In the genomic region with DNA sequence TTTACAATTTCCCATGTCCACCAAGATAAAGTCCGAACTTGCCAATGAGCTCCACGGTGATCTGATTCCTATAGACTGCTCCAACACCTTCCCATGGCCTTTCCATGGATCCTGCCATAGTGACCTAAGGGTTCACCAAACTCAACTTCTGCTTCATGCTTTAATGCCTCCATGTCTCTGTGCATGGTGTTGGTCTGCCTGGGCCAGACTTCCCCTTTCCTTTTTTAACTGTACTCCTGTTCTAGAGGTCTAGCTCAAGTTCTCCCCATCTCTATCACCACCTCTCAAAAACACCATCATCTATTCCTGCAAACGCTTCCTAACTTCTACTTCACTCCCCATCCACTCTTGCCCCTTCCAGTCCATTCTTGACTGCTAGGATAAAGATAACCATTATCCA, we compare ENCODE assay signal across 15 cellular contexts. TPM values are rescaled to one million over a fixed set of nuclear protein-coding genes. Genes with fewer than 3 reads are reported as not detected.
DNase-seq lines count a peak whose midpoint lies in the region; ATAC-seq, FAIRE-seq and TF ChIP-seq lines count a peak whose summit lies in the region.
"Had no signal": no experiment of that assay in that cellular context is flagged by ENCODE, and none has a peak within 500 bp of the region (broad histone marks: within the 10 kb centered on the region; RNA-seq: fewer than 3 reads in every experiment).

No MANE protein-coding gene starts in this region.

- TF ChIP-seq EP300 in GM12878 (IDR thresholded peaks at IDR 0.05; ENCODE audit: borderline replicate concordance in 1 of 2, control insufficient read depth in 1 of 2, low read depth in 2 of 2, low read length in 2 of 2): no peak

- no peak overlapping the region for H3K27ac Mint-ChIP-seq in naive thymus-derived CD4-positive, alpha-beta T cell
- no peak overlapping the region for H3K27ac Mint-ChIP-seq in activated T-cell treated with anti-CD3 and anti-CD28 coated beads, Interleukin-2, amount 50 U/mL, for 24 hours
- H3K27ac Mint-ChIP-seq: CD8-positive, alpha-beta memory T cell; GM23338 had no signal

- H3K4me3 Mint-ChIP-seq in naive thymus-derived CD4-positive, alpha-beta T cell: no peak overlapping the region
- no peak overlapping the region for H3K4me3 Mint-ChIP-seq in activated T-cell treated with anti-CD3 and anti-CD28 coated beads, Interleukin-2, amount 50 U/mL, for 24 hours
- H3K4me3 Mint-ChIP-seq: CD8-positive, alpha-beta memory T cell; GM23338 had no signal

- H3K9ac ChIP-seq in GM12878 (ENCODE audit: control insufficient read depth, insufficient read depth, low read length): no peak overlapping the region
- H3K9ac ChIP-seq: BLaER1 had no signal

- H3K27ac ChIP-seq in GM12878 (ENCODE audit: control insufficient read depth, insufficient read depth): no peak overlapping the region
- no peak overlapping the region for H3K27ac ChIP-seq in naive thymus-derived CD4-positive, alpha-beta T cell (ENCODE audit: low read depth, low read length)
- H3K27ac ChIP-seq: 22Rv1, BLaER1 had no signal

- in situ Hi-C loops in GM12878 (cut with MboI): no loop called here

- no peaks in the 10 kb centered on the region for H3K36me3 Mint-ChIP-seq in naive thymus-derived CD4-positive, alpha-beta T cell
- H3K36me3 Mint-ChIP-seq in activated T-cell treated with anti-CD3 and anti-CD28 coated beads, Interleukin-2, amount 50 U/mL, for 24 hours (ENCODE audit: low read depth): no peaks in the 10 kb centered on the region

- POLR2A ChIA-PET in GM12878 (lab: Charles Lee): interaction anchor here (1.6 kb wide), 1 partner anchor 11 kb away, joined by 6 read pairs; no protein-coding TSS in a partner anchor
- POLR2A ChIA-PET in naive thymus-derived CD4-positive, alpha-beta T cell (lab: Charles Lee): no interaction called here

- H3K27me3 ChIP-seq in GM12878 (replicated peaks in 1 of 2; ENCODE audit: control insufficient read depth in 2 of 2, insufficient read depth in 2 of 2, low read length in 1 of 2): no peaks in the 10 kb centered on the region
- H3K27me3 ChIP-seq in naive thymus-derived CD4-positive, alpha-beta T cell (ENCODE audit: control insufficient read depth in 2 of 2, insufficient read depth in 2 of 2, low read length in 2 of 2): no peaks in the 10 kb centered on the region
- H3K27me3 ChIP-seq: BLaER1 had no signal

- BruUV-seq in GM12878 (replicated peaks; lab: Mats Ljungman, UMichigan): no TSS peak

- peak; percentile 36 for DNase-seq in SIG-M5 treated with dmso at 0.1 percent for 504 hours (lab: John Stamatoyannopoulos, UW; ENCODE audit: unreplicated experiment)
- DNase-seq in SIG-M5 (lab: John Stamatoyannopoulos, UW): no peak
- peak; percentile 26 for DNase-seq in MV-4-11 (lab: John Stamatoyannopoulos, UW)
- no peak for DNase-seq in GM12878 (ENCODE audit: low read depth, low spot score)
- DNase-seq in naive thymus-derived CD4-positive, alpha-beta T cell: no peak
- DNase-seq in activated T-cell treated with anti-CD3 and anti-CD28 coated beads, Interleukin-2, amount 50 U/mL, for 24 hours: no peak
- DNase-seq: Caco-2; CD8-positive, alpha-beta memory T cell; DMS53; H7 had no signal

- no peak overlapping the region for H3K4me3 ChIP-seq in GM12878
- no peak overlapping the region for H3K4me3 ChIP-seq in naive thymus-derived CD4-positive, alpha-beta T cell (ENCODE audit: low read length)
- H3K4me3 ChIP-seq: BLaER1, GM23338 had no signal

- no peak overlapping the region for H3K4me2 ChIP-seq in GM12878 (ENCODE audit: control insufficient read depth, insufficient read depth)
- H3K4me2 ChIP-seq: BLaER1, GM23338 had no signal

- H3K27me3 Mint-ChIP-seq in naive thymus-derived CD4-positive, alpha-beta T cell: peaks cover 0 to 27% (median 6%) of the 10 kb centered on the region in 5 donors
- peaks cover under 1% of the 10 kb centered on the region for H3K27me3 Mint-ChIP-seq in activated T-cell treated with anti-CD3 and anti-CD28 coated beads, Interleukin-2, amount 50 U/mL, for 24 hours

- no peak for TF ChIP-seq RAD21 in GM12878 (IDR thresholded peaks at IDR 0.05; ENCODE audit: insufficient read depth, low read depth, low read length)

- no peaks in the 10 kb centered on the region for H3K4me1 ChIP-seq in GM12878 (ENCODE audit: control insufficient read depth, insufficient read depth, low read length)
- H3K4me1 ChIP-seq in naive thymus-derived CD4-positive, alpha-beta T cell (ENCODE audit: control insufficient read depth in 2 of 2, insufficient read depth in 2 of 2, low read length in 2 of 2): peaks cover 0 to 9% of the 10 kb centered on the region in 2 donors
- H3K4me1 ChIP-seq: BLaER1, Caco-2 had no signal

- intact Hi-C loops in GM12878 (cut with micrococcal nuclease; ENCODE audit: unreplicated experiment): no loop called here
- intact Hi-C loops in naive thymus-derived CD4-positive, alpha-beta T cell (cut with micrococcal nuclease): loop anchor here in 1 of 2 donors (2.0 kb wide), 1 partner anchor 22 kb away; no protein-coding TSS in a partner anchor

- ATAC-seq in GM12878 (no peak), HG03095 (IDR thresholded peaks at IDR 0.05; ENCODE audit: unreplicated experiment) (no peak), HG03108 (IDR thresholded peaks at IDR 0.05; ENCODE audit: unreplicated experiment) (no peak)
- ATAC-seq in naive thymus-derived CD4-positive, alpha-beta T cell: peak; percentile 32
- ATAC-seq: GM23338 had no signal

- H3K79me2 ChIP-seq in GM12878 (ENCODE audit: control insufficient read depth, insufficient read depth, low read length): no peaks in the 10 kb centered on the region

- SMC1A ChIA-PET in GM12878 (lab: Charles Lee; ENCODE audit: uncharacterized antibody, unreplicated experiment): interaction anchor here (0.9 to 1.4 kb wide), 2 partner anchors 9 to 87 kb away, joined by 4 to 5 read pairs; no protein-coding TSS in a partner anchor

- TF ChIP-seq CTCF in GM12878 (IDR thresholded peaks at IDR 0.05 in 2 of 3, conservative IDR thresholded peaks at IDR 0.05 in 1 of 3; ENCODE audit: control insufficient read depth in 2 of 3, extremely low read depth in 1 of 3, insufficient read depth in 1 of 3, low read depth in 3 of 3, low read length in 3 of 3): no peak

- no peak overlapping the region for H2AFZ ChIP-seq in GM12878 (ENCODE audit: control insufficient read depth, low read depth, low read length)
- H2AFZ ChIP-seq: GM23338 had no signal

- FAIRE-seq in GM12878 (lab: Jason Lieb, UNC): no peak

- H4K20me1 ChIP-seq in GM12878 (ENCODE audit: control insufficient read depth, insufficient read depth): no peaks in the 10 kb centered on the region
- H4K20me1 ChIP-seq: BLaER1 had no signal

- no peak for TF ChIP-seq POLR2A in GM12878 (IDR thresholded peaks at IDR 0.05; ENCODE audit: low read depth, low read length)

- H3K9me3 Mint-ChIP-seq in naive thymus-derived CD4-positive, alpha-beta T cell: peaks cover 0 to 5% (median 0%) of the 10 kb centered on the region in 11 donors
- no peaks in the 10 kb centered on the region for H3K9me3 Mint-ChIP-seq in activated T-cell treated with anti-CD3 and anti-CD28 coated beads, Interleukin-2, amount 50 U/mL, for 24 hours
- H3K9me3 Mint-ChIP-seq: CD8-positive, alpha-beta memory T cell; GM23338 had no signal

- H3K9me3 ChIP-seq in GM12878 (replicated peaks; ENCODE audit: control insufficient read depth, insufficient read depth, low read length): no peaks in the 10 kb centered on the region
- no peaks in the 10 kb centered on the region for H3K9me3 ChIP-seq in naive thymus-derived CD4-positive, alpha-beta T cell (ENCODE audit: control insufficient read depth in 2 of 3, low read length in 3 of 3)
- H3K9me3 ChIP-seq: BLaER1, Caco-2 had no signal

- CTCF ChIA-PET in GM12878 (lab: Yijun Ruan, JAX): interaction anchor here (1.4 kb wide), 1 partner anchor 17 kb away, joined by 3 read pairs; no protein-coding TSS in a partner anchor
- CTCF ChIA-PET in naive thymus-derived CD4-positive, alpha-beta T cell (lab: Charles Lee): no interaction called here

- WGBS in GM12878 (ENCODE audit: insufficient coverage, insufficient replicate concordance, low lambda C conversion rate, missing lambda C conversion rate): 51% methylated on average over 3 of the region's 3 CpGs

- RAD21 ChIA-PET in GM12878 (lab: Charles Lee; ENCODE audit: unreplicated experiment): no interaction called here

- peaks cover 5 to 22% (median 14%) of the 10 kb centered on the region in 7 donors for H3K4me1 Mint-ChIP-seq in naive thymus-derived CD4-positive, alpha-beta T cell
- peaks cover 7% of the 10 kb centered on the region for H3K4me1 Mint-ChIP-seq in activated T-cell treated with anti-CD3 and anti-CD28 coated beads, Interleukin-2, amount 50 U/mL, for 24 hours (ENCODE audit: low read depth)

- no peaks in the 10 kb centered on the region for H3K36me3 ChIP-seq in GM12878 (ENCODE audit: control insufficient read depth in 2 of 2, insufficient read depth in 2 of 2, low read length in 1 of 2)
- H3K36me3 ChIP-seq in naive thymus-derived CD4-positive, alpha-beta T cell (ENCODE audit: control insufficient read depth in 2 of 3, insufficient read depth in 3 of 3, low read length in 3 of 3): no peaks in the 10 kb centered on the region
- H3K36me3 ChIP-seq: BLaER1 had no signal

TF ChIP-seq in GM12878, 131 proteins besides CTCF, POLR2A, EP300 and RAD21:
- TF ChIP-seq DPF2 (IDR thresholded peaks at IDR 0.05) (no peak), SPI1 (IDR thresholded peaks at IDR 0.05; ENCODE audit: borderline replicate concordance, insufficient read depth, low read depth, low read length) (peak; percentile 39; the same call in 1 of the 2 replicates)

RNA-seq across cellular contexts. Expression of a gene that starts 14.8 kb away (rescaled TPM):
- 820 and 827 TPM in 2 replicates for total RNA-seq in GM12878 (2013; cell fraction: nucleolus; rRNA removed)
- 208 and 234 TPM in 2 replicates for total RNA-seq in GM12878 (2014; rRNA removed)
- total RNA-seq in GM12878 (2014; rRNA removed; fragmentation: Illumina TruSeq; extraction: Trizol): 317 and 320 TPM in 2 replicates
- 387 and 392 TPM in 2 replicates for total RNA-seq in GM12878 (2021)
- polyA plus RNA-seq in GM12878 (2011; ENCODE audit: low read depth): 128 TPM
- polyA plus RNA-seq in GM12878 (2011; rRNA removed): 208 and 240 TPM in 2 replicates
- polyA plus RNA-seq in GM12878 (2011; cell fraction: cytosol; rRNA removed): 186 and 193 TPM in 2 replicates
- 252 and 269 TPM in 2 replicates for polyA plus RNA-seq in GM12878 (2011; cell fraction: nucleus; rRNA removed)
- polyA plus RNA-seq in GM12878 (2012): 176 and 191 TPM in 2 replicates
- polyA plus RNA-seq in GM12878 (2014; fragmentation: Illumina TruSeq; extraction: Trizol): 254 and 331 TPM in 2 replicates
- 100 to 1,000 TPM; 100 to 130 TPM for polyA plus RNA-seq in GM12878 (2014; fragmentation: Nextera tagmentation; extraction: Ambion mirVana)
- 138 and 146 TPM in 2 replicates for polyA plus RNA-seq in GM12878 (2014; rRNA removed)
- polyA plus RNA-seq in GM12878 (2016; fragmentation: Nextera tagmentation; extraction: Ambion mirVana): 100 to 1,000 TPM; 184 to 200 TPM
- polyA minus RNA-seq in GM12878 (2011; rRNA and poly(A)+ RNA removed): 444 and 518 TPM in 2 replicates
- 90.7 and 105 TPM in 2 replicates for polyA minus RNA-seq in GM12878 (2011; cell fraction: cytosol; rRNA and poly(A)+ RNA removed)
- polyA minus RNA-seq in GM12878 (2011; cell fraction: nucleus; rRNA and poly(A)+ RNA removed): 447 and 727 TPM in 2 replicates
- total RNA-seq in naive thymus-derived CD4-positive, alpha-beta T cell: 100 to 1,000 TPM; 233 to 294 (median 258) TPM
- 10 to 100 TPM; 37.1 to 52.7 TPM for polyA plus RNA-seq in naive thymus-derived CD4-positive, alpha-beta T cell

Comparison
In these comparisons a context has a peak if more than half of its experiments do, and no peak if none do; other contexts are left out.
1. DNase-seq: peak in SIG-M5 treated with dmso at 0.1 percent for 504 hours (single experiment) and MV-4-11 (single experiment); none in SIG-M5 (single experiment), GM12878 (single experiment), naive thymus-derived CD4-positive, alpha-beta T cell (0 of 9) and activated T-cell treated with anti-CD3 and anti-CD28 coated beads, Interleukin-2, amount 50 U/mL, for 24 hours (single experiment).